In genomic region chr13:106919638-106920037, GRCh38 we compare ENCODE assay signal across 12 cellular contexts.
DNase-seq lines count a peak whose midpoint lies in the region; ATAC-seq and TF ChIP-seq lines count a peak whose summit lies in the region.
"Had no signal": no experiment of that assay in that cellular context is flagged by ENCODE, and none has a peak within 500 bp of the region (broad histone marks: within the 10 kb centered on the region; RNA-seq: fewer than 3 reads in every experiment).

No MANE protein-coding gene starts in this region.

- TF ChIP-seq EP300 in tibial nerve (IDR thresholded peaks at IDR 0.05), result no peak

- H3K9me3 ChIP-seq in HUES64 (ENCODE audit: insufficient read depth, low read depth, low read length) (no peaks in the 10 kb centered on the region), left lung (no peaks in the 10 kb centered on the region), skeletal muscle tissue (ENCODE audit: control insufficient read depth in 3 of 3, low read length in 3 of 3) (no peaks in the 10 kb centered on the region), tibial nerve (no peaks in the 10 kb centered on the region)

- intact Hi-C loops in left lung (cut with DNase I), result loop anchor here in 1 of 2 donors (5.0 to 10.0 kb wide), 2 partner anchors 203 to 385 kb away; partner anchors contain the start of gene EFNB2

- no peaks in the 10 kb centered on the region for H3K27me3 ChIP-seq in HUES64 (ENCODE audit: insufficient read depth, low read length)
- H3K27me3 ChIP-seq in left lung, result peaks cover 0 to 10% of the 10 kb centered on the region in 2 donors
- no peaks in the 10 kb centered on the region for H3K27me3 ChIP-seq in skeletal muscle tissue (ENCODE audit: control insufficient read depth in 3 of 3, insufficient read depth in 3 of 3, low read length in 3 of 3)
- H3K27me3 ChIP-seq in tibial nerve, result no peaks in the 10 kb centered on the region

- H3K4me1 ChIP-seq in HUES64 (ENCODE audit: insufficient read depth, low read length) (peaks cover 58% of the 10 kb centered on the region), left lung (peaks cover 0 to 6% of the 10 kb centered on the region in 2 donors), skeletal muscle tissue (ENCODE audit: control insufficient read depth in 3 of 3, insufficient read depth in 3 of 3, low read length in 3 of 3) (no peaks in the 10 kb centered on the region), tibial nerve (peaks cover 0 to 25% (median 0%) of the 10 kb centered on the region in 4 donors)

- ATAC-seq in left lung (peak; percentile 15), GM18867 (IDR thresholded peaks at IDR 0.05; ENCODE audit: unreplicated experiment) (no peak), HG02588 (IDR thresholded peaks at IDR 0.05; ENCODE audit: unreplicated experiment) (no peak)
- ATAC-seq: Panc1 had no signal

- WGBS in HUES64, result 58% methylated on average over 13 of the region's 13 CpGs
- WGBS in tibial nerve, 2 donors, result 35 to 42% methylated on average over 13 of the region's 13 CpGs

- H3K27ac ChIP-seq in HUES64 (ENCODE audit: low read depth, low read length) (peak overlapping the region; percentile 7; the same call in 1 of the 2 replicates), left lung (peak overlapping the region in 1 of 2 donors; percentile 45), skeletal muscle tissue (ENCODE audit: low read depth, low read length) (peak overlapping the region; percentile 83), tibial nerve (peak overlapping the region in 2 of 4 donors; percentile 8 to 91)

- DNase-seq in ecto neural progenitor cell (ENCODE audit: low spot score) (peak; percentile 53), left lung (peak in 1 of 2 donors; percentile 33), tibial nerve (ENCODE audit: low spot score in 2 of 2) (no peak), NCI-H69 (lab: John Stamatoyannopoulos, UW) (no peak)
- DNase-seq: CD4-positive, alpha-beta T cell; central memory CD4-positive, alpha-beta T cell; NCI-H1694 treated with DMSO at 0.1 percent for 48 hours had no signal

- TF ChIP-seq CTCF in left lung (IDR thresholded peaks at IDR 0.05) (no peak), tibial nerve (IDR thresholded peaks at IDR 0.05) (no peak)

- H3K9ac ChIP-seq in HUES64 (ENCODE audit: low read depth, low read length) (no peak overlapping the region), skeletal muscle tissue (ENCODE audit: low read depth in 1 of 3, low read length in 3 of 3) (no peak overlapping the region)

- TF ChIP-seq POLR2A in tibial nerve (IDR thresholded peaks at IDR 0.05), result no peak

- no peak overlapping the region for H3K4me3 ChIP-seq in HUES64 (ENCODE audit: low read length)
- no peak overlapping the region for H3K4me3 ChIP-seq in left lung
- peak overlapping the region in 1 of 3 donors; percentile 29 for H3K4me3 ChIP-seq in skeletal muscle tissue (ENCODE audit: low read length in 3 of 3)
- H3K4me3 ChIP-seq in tibial nerve, result peak overlapping the region in 1 of 4 donors; percentile 82

- H3K36me3 ChIP-seq in HUES64 (ENCODE audit: insufficient read depth, low read length), result no peaks in the 10 kb centered on the region
- H3K36me3 ChIP-seq in left lung, result no peaks in the 10 kb centered on the region
- no peaks in the 10 kb centered on the region for H3K36me3 ChIP-seq in skeletal muscle tissue (ENCODE audit: control insufficient read depth in 3 of 3, insufficient read depth in 3 of 3, low read length in 3 of 3)
- H3K36me3 ChIP-seq in tibial nerve, result no peaks in the 10 kb centered on the region
